Comparison of ENCODE assay signal across 1 cellular context in genomic region chr3:128491900-128492352, GRCh38.
TF ChIP-seq lines count a peak whose summit lies in the region.

No MANE protein-coding gene starts in this region.

TF ChIP-seq in IMR-90, 13 proteins besides CTCF, POLR2A, EP300 and RAD21 (continued from another document):
- TF ChIP-seq RFX5 (IDR thresholded peaks at IDR 0.05; ENCODE audit: low read depth, low read length), result no peak
- TF ChIP-seq USF2 (IDR thresholded peaks at IDR 0.05; ENCODE audit: low read depth, low read length), result no peak
- no peak for TF ChIP-seq MAFK (IDR thresholded peaks at IDR 0.05; ENCODE audit: low read depth, low read length)
- no peak for TF ChIP-seq CHD1 (IDR thresholded peaks at IDR 0.05; ENCODE audit: low read depth, low read length)
- TF ChIP-seq NFE2L2 (IDR thresholded peaks at IDR 0.05; ENCODE audit: low read depth, low read length), result no peak
